In genomic region chr7:2887816-2888215, GRCh38 we compare ENCODE assay signal across 32 cellular contexts.
"Had no signal": no experiment of that assay in that cellular context is flagged by ENCODE, and none has a peak within 500 bp of the region (broad histone marks: within the 10 kb centered on the region; RNA-seq: fewer than 3 reads in every experiment).

No MANE protein-coding gene starts in this region.

- H3K36me3 Mint-ChIP-seq: activated CD4-positive, alpha-beta memory T cell treated with anti-CD3 and anti-CD28 coated beads for 36 hours; activated naive CD4-positive, alpha-beta T cell treated with anti-CD3 and anti-CD28 coated beads, Interleukin-2, amount 10 ng/mL, durations not matched to agents 7 days and 5 days; activated naive CD8-positive, alpha-beta T cell; brain; WTC11 had no signal

- H3K4me2 ChIP-seq: KMS-11 had no signal

- H3K9ac ChIP-seq: KMS-11 had no signal

- H3K27ac ChIP-seq: KMS-11 had no signal

- ATAC-seq: WTC11 had no signal

- DNase-seq: activated CD4-positive, alpha-beta memory T cell treated with anti-CD3 and anti-CD28 coated beads for 36 hours; activated CD4-positive, alpha-beta T cell treated with anti-CD3 and anti-CD28 coated beads for 4 hours; activated CD4-positive, alpha-beta T cell treated with anti-CD3 and anti-CD28 coated beads, Interleukin-2, amount 50 U/mL, for 1 hour; activated CD4-positive, CD25-positive, alpha-beta regulatory T cell treated with anti-CD3 and anti-CD28 coated beads, Interleukin-2, amount 50 U/mL, for 72 hours; activated CD8-positive, alpha-beta memory T cell treated with anti-CD3 and anti-CD28 coated beads, Interleukin-2, amount 50 U/mL, for 4 hours; activated gamma-delta T cell treated with Interleukin-2 at 50 U/mL for 16 hours; activated naive CD4-positive, alpha-beta T cell treated with anti-CD3 and anti-CD28 coated beads, Interleukin-2, amount 10 ng/mL, durations not matched to agents 7 days and 5 days; activated naive CD8-positive, alpha-beta T cell treated with anti-CD3 and anti-CD28 coated beads, Interleukin-2, amount 50 U/mL, for 24 hours; activated T-cell treated with anti-CD3 and anti-CD28 coated beads for 4 hours; activated T-cell treated with anti-CD3 and anti-CD28 coated beads, Interleukin-2, amount 50 U/mL, for 4 hours; MM.1S; MV-4-11; NCI-H1092; NCI-H146; NCI-H187; NCI-H2081; NCI-H2227 treated with DMSO at 0.1 percent for 48 hours; NCI-H446; NCI-H510A treated with DMSO at 0.1 percent for 48 hours; NCI-H526 treated with DMSO at 0.1 percent for 48 hours; NCI-H774; OCI-M1; Right ventricle myocardium superior had no signal

- H3K27me3 Mint-ChIP-seq: activated CD4-positive, alpha-beta memory T cell treated with anti-CD3 and anti-CD28 coated beads for 36 hours; activated naive CD8-positive, alpha-beta T cell; activated naive CD8-positive, alpha-beta T cell treated with anti-CD3 and anti-CD28 coated beads, Interleukin-2, amount 50 U/mL, for 24 hours had no signal

- FAIRE-seq: bronchial epithelial cell, TTC549 had no signal

- H3K9me3 Mint-ChIP-seq: activated CD4-positive, alpha-beta memory T cell treated with anti-CD3 and anti-CD28 coated beads for 36 hours; activated naive CD4-positive, alpha-beta T cell treated with anti-CD3 and anti-CD28 coated beads, Interleukin-2, amount 10 ng/mL, durations not matched to agents 7 days and 5 days; activated naive CD8-positive, alpha-beta T cell treated with anti-CD3 and anti-CD28 coated beads, Interleukin-2, amount 50 U/mL, for 24 hours; activated T-cell treated with anti-CD3 and anti-CD28 coated beads, Interleukin-2, amount 50 U/mL, for 4 hours; activated T-helper 1 cell treated with anti-CD3 and anti-CD28 coated beads, Interleukin-12 subunit alpha, Interleukin-12 subunit beta, Interleukin-2, Interleukin-4 antibody, amounts not matched to agents 30 ng/mL and 10 ng/mL and 1 ng/mL, durations not matched to agents 14 hours and 24 hours and 36 hours; T-helper 1 cell treated with Interleukin-12 subunit alpha and Interleukin-12 subunit beta and Interleukin-4 antibody, amounts not matched to agents 30 μg/mL and 1 μg/mL, for 36 hours; T-helper 2 cell treated with Interferon-gamma antibody and Interleukin-4, amounts not matched to agents 5 μg/mL and 100 μg/mL, for 36 hours; WTC11 had no signal

- H3K27ac Mint-ChIP-seq: activated CD4-positive, alpha-beta memory T cell treated with anti-CD3 and anti-CD28 coated beads for 36 hours; activated naive CD4-positive, alpha-beta T cell treated with anti-CD3 and anti-CD28 coated beads, Interleukin-2, amount 10 ng/mL, durations not matched to agents 7 days and 5 days; activated naive CD8-positive, alpha-beta T cell; activated naive CD8-positive, alpha-beta T cell treated with anti-CD3 and anti-CD28 coated beads, Interleukin-2, amount 50 U/mL, for 24 hours; activated T-helper 1 cell treated with anti-CD3 and anti-CD28 coated beads, Interleukin-12 subunit alpha, Interleukin-12 subunit beta, Interleukin-2, Interleukin-4 antibody, amounts not matched to agents 30 ng/mL and 10 ng/mL and 1 ng/mL, durations not matched to agents 14 hours and 24 hours and 36 hours; T-helper 1 cell treated with Interleukin-12 subunit alpha and Interleukin-12 subunit beta and Interleukin-4 antibody, amounts not matched to agents 30 μg/mL and 1 μg/mL, for 36 hours; T-helper 2 cell treated with Interferon-gamma antibody and Interleukin-4, amounts not matched to agents 5 μg/mL and 100 μg/mL, for 36 hours; WTC11 had no signal

- H3K4me3 Mint-ChIP-seq: activated CD4-positive, alpha-beta memory T cell treated with anti-CD3 and anti-CD28 coated beads for 36 hours; activated naive CD4-positive, alpha-beta T cell treated with anti-CD3 and anti-CD28 coated beads, Interleukin-2, amount 10 ng/mL, durations not matched to agents 7 days and 5 days; activated naive CD8-positive, alpha-beta T cell; activated naive CD8-positive, alpha-beta T cell treated with anti-CD3 and anti-CD28 coated beads, Interleukin-2, amount 50 U/mL, for 24 hours; activated T-cell treated with anti-CD3 and anti-CD28 coated beads, Interleukin-2, amount 50 U/mL, for 4 hours; activated T-helper 1 cell treated with anti-CD3 and anti-CD28 coated beads, Interleukin-12 subunit alpha, Interleukin-12 subunit beta, Interleukin-2, Interleukin-4 antibody, amounts not matched to agents 30 ng/mL and 10 ng/mL and 1 ng/mL, durations not matched to agents 14 hours and 24 hours and 36 hours; brain; T-helper 1 cell treated with Interleukin-12 subunit alpha and Interleukin-12 subunit beta and Interleukin-4 antibody, amounts not matched to agents 30 μg/mL and 1 μg/mL, for 36 hours; T-helper 2 cell treated with Interferon-gamma antibody and Interleukin-4, amounts not matched to agents 5 μg/mL and 100 μg/mL, for 36 hours; WTC11 had no signal
